In the genomic region with DNA sequence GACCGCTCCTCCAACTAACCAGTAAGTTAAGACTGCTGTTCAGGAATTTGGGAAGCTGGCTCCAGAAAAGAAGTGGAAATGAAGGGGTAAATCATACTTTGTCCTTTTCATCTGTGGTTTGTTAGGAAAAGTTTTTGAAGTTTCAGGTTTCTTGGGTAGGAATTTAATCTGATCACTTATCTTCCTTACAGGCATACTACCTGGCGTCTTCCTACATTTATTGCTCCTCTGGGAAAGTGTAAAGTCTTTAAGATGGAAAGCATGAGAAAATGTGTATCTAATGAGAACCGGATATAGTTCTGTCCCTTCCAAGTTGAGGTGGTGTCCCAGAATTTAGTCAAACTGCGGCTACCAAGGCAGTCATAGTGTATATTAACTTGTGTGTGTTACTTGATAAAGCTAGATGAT, we compare ENCODE assay signal across 8 cellular contexts. TPM values are rescaled to one million over a fixed set of nuclear protein-coding genes. Genes with fewer than 3 reads are reported as not detected.
DNase-seq lines count a peak whose midpoint lies in the region; ATAC-seq and TF ChIP-seq lines count a peak whose summit lies in the region.

No MANE protein-coding gene starts in this region.

- DNase-seq in EH (ENCODE audit: low read depth) (peak; percentile 21), Peyer's patch (no peak), esophagus squamous epithelium (lab: John Stamatoyannopoulos, UW) (no peak), NCI-H345 (lab: John Stamatoyannopoulos, UW) (no peak), anterior cingulate cortex (lab: John Stamatoyannopoulos, UW) (no peak), GDM1 (lab: John Stamatoyannopoulos, UW) (no peak)

- intact Hi-C loops in esophagus squamous epithelium (cut with DNase I): no loop called here

- ATAC-seq in HG03097 (IDR thresholded peaks at IDR 0.05; ENCODE audit: low FRiP score, unreplicated experiment): no peak

- TF ChIP-seq POLR2A in Peyer's patch (IDR thresholded peaks at IDR 0.05) (no peak), esophagus squamous epithelium (IDR thresholded peaks at IDR 0.05) (no peak)

- H3K4me3 ChIP-seq in Peyer's patch (peak overlapping the region; percentile 88 to 95 (median 91)), esophagus squamous epithelium (peak overlapping the region; percentile 70 to 90 (median 90)), parathyroid adenoma (ENCODE audit: low read depth, low read length) (peak overlapping the region; percentile 84)

- no peak overlapping the region for H3K9ac ChIP-seq in parathyroid adenoma

- TF ChIP-seq CTCF in Peyer's patch (IDR thresholded peaks at IDR 0.05): no peak
- TF ChIP-seq CTCF in esophagus squamous epithelium (IDR thresholded peaks at IDR 0.05): no peak
- TF ChIP-seq CTCF in parathyroid adenoma (IDR thresholded peaks at IDR 0.05): no peak

- H3K4me1 ChIP-seq in Peyer's patch (peaks cover 0 to 15% (median 4%) of the 10 kb centered on the region in 4 donors), esophagus squamous epithelium (peaks cover 7 to 48% (median 19%) of the 10 kb centered on the region in 3 donors), parathyroid adenoma (peaks cover 5% of the 10 kb centered on the region)

- H2AFZ ChIP-seq in parathyroid adenoma: peak overlapping the region; percentile 94

- peaks cover 29% of the 10 kb centered on the region for H3K79me2 ChIP-seq in parathyroid adenoma

- H3K4me2 ChIP-seq in parathyroid adenoma (ENCODE audit: low read length): peak overlapping the region; percentile 78

- peak overlapping the region; percentile 86 to 94 (median 90) for H3K27ac ChIP-seq in Peyer's patch
- peak overlapping the region; percentile 87 to 96 (median 94) for H3K27ac ChIP-seq in esophagus squamous epithelium
- peak overlapping the region; percentile 86 for H3K27ac ChIP-seq in parathyroid adenoma

- H3K9me3 ChIP-seq in Peyer's patch: no peaks in the 10 kb centered on the region
- no peaks in the 10 kb centered on the region for H3K9me3 ChIP-seq in esophagus squamous epithelium
- no peaks in the 10 kb centered on the region for H3K9me3 ChIP-seq in parathyroid adenoma (ENCODE audit: control insufficient read depth, low read length)

- WGBS in esophagus squamous epithelium, 2 donors: 0 to 3% methylated on average over 4 of the region's 4 CpGs

- H3K36me3 ChIP-seq in Peyer's patch (peaks cover 0 to 3% (median 0%) of the 10 kb centered on the region in 3 donors), esophagus squamous epithelium (no peaks in the 10 kb centered on the region), parathyroid adenoma (ENCODE audit: control insufficient read depth, insufficient read depth, low read length) (no peaks in the 10 kb centered on the region)

- H3K27me3 ChIP-seq in Peyer's patch (no peaks in the 10 kb centered on the region), esophagus squamous epithelium (no peaks in the 10 kb centered on the region), parathyroid adenoma (ENCODE audit: control insufficient read depth, insufficient read depth, low read length) (no peaks in the 10 kb centered on the region)

RNA-seq across cellular contexts. Expression of gene RASA1, which starts 1.3 kb away (rescaled TPM):
- total RNA-seq in Peyer's patch (10 to 100 TPM; 20.9 to 52.0 (median 23.5) TPM), esophagus squamous epithelium (10 to 100 TPM; 14.6 to 30.2 (median 26.5) TPM)
